1 cellular context compared by ENCODE assay signal in the genomic region with DNA sequence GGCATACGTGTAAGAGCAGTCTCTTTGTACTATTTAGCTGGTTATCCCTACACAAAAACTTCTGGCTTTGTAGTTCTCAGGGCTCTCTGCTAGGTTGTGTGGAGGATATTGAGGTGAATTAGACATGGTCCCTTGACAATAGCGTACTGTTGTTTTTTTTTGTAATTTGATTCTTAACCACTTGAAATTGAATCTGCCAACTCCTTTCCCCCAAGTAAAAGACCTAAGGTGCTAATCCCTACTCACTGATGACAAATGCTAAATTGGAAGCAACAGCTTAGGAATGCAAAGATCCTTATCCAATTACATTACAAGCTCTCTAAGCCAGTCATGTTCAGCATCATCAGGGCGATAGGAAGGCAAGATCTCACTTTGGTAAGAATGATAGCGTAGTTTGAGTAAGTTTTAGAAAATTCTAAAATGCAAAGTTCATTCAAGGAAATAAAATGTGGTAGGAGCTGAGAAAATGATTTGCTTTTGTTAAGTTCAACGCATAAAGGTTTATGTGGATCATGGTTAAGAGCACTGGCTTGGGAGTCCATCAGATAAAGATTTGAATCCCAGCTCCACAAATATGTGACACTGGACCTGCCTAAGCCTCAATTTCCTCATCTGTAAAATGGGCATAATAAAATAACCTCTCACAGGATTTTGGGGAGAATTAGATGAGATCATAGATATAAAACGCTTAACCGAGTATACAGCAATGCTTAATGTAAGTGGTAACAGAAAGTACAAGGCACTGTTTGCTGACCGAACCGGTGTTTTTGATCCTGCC.
TF ChIP-seq lines count a peak whose summit lies in the region.

No MANE protein-coding gene starts in this region.

TF ChIP-seq in GM23338, 12 proteins besides CTCF, POLR2A, EP300 and RAD21 (continued from another document):
- TF ChIP-seq, protein P1, sequence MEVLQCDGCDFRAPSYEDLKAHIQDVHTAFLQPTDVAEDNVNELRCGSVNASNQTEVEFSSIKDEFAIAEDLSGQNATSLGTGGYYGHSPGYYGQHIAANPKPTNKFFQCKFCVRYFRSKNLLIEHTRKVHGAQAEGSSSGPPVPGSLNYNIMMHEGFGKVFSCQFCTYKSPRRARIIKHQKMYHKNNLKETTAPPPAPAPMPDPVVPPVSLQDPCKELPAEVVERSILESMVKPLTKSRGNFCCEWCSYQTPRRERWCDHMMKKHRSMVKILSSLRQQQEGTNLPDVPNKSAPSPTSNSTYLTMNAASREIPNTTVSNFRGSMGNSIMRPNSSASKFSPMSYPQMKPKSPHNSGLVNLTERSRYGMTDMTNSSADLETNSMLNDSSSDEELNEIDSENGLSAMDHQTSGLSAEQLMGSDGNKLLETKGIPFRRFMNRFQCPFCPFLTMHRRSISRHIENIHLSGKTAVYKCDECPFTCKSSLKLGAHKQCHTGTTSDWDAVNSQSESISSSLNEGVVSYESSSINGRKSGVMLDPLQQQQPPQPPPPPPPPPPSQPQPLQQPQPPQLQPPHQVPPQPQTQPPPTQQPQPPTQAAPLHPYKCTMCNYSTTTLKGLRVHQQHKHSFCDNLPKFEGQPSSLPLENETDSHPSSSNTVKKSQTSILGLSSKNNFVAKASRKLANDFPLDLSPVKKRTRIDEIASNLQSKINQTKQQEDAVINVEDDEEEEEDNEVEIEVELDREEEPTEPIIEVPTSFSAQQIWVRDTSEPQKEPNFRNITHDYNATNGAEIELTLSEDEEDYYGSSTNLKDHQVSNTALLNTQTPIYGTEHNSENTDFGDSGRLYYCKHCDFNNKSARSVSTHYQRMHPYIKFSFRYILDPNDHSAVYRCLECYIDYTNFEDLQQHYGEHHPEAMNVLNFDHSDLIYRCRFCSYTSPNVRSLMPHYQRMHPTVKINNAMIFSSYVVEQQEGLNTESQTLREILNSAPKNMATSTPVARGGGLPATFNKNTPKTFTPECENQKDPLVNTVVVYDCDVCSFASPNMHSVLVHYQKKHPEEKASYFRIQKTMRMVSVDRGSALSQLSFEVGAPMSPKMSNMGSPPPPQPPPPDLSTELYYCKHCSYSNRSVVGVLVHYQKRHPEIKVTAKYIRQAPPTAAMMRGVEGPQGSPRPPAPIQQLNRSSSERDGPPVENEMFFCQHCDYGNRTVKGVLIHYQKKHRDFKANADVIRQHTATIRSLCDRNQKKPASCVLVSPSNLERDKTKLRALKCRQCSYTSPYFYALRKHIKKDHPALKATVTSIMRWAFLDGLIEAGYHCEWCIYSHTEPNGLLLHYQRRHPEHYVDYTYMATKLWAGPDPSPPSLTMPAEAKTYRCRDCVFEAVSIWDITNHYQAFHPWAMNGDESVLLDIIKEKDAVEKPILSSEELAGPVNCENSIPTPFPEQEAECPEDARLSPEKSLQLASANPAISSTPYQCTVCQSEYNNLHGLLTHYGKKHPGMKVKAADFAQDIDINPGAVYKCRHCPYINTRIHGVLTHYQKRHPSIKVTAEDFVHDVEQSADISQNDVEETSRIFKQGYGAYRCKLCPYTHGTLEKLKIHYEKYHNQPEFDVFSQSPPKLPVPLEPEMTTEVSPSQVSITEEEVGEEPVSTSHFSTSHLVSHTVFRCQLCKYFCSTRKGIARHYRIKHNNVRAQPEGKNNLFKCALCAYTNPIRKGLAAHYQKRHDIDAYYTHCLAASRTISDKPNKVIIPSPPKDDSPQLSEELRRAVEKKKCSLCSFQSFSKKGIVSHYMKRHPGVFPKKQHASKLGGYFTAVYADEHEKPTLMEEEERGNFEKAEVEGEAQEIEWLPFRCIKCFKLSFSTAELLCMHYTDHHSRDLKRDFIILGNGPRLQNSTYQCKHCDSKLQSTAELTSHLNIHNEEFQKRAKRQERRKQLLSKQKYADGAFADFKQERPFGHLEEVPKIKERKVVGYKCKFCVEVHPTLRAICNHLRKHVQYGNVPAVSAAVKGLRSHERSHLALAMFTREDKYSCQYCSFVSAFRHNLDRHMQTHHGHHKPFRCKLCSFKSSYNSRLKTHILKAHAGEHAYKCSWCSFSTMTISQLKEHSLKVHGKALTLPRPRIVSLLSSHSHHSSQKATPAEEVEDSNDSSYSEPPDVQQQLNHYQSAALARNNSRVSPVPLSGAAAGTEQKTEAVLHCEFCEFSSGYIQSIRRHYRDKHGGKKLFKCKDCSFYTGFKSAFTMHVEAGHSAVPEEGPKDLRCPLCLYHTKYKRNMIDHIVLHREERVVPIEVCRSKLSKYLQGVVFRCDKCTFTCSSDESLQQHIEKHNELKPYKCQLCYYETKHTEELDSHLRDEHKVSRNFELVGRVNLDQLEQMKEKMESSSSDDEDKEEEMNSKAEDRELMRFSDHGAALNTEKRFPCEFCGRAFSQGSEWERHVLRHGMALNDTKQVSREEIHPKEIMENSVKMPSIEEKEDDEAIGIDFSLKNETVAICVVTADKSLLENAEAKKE (CRISPR knock-in tag; IDR thresholded peaks at IDR 0.05) = no peak
- TF ChIP-seq NANOG (IDR thresholded peaks at IDR 0.05; ENCODE audit: borderline replicate concordance) (no peak), REST (IDR thresholded peaks at IDR 0.05; ENCODE audit: unreplicated experiment) (no peak), POLR2AphosphoS5 (IDR thresholded peaks at IDR 0.05; ENCODE audit: low read depth) (no peak), STAT1 (IDR thresholded peaks at IDR 0.05; ENCODE audit: unreplicated experiment) (no peak), ZNF331 (CRISPR knock-in tag; IDR thresholded peaks at IDR 0.05; ENCODE audit: low read depth) (no peak), EZH2phosphoT487 (IDR thresholded peaks at IDR 0.05; ENCODE audit: unreplicated experiment) (no peak), EZH2 (IDR thresholded peaks at IDR 0.05; ENCODE audit: low read depth, unreplicated experiment) (no peak), ETS1 (IDR thresholded peaks at IDR 0.05) (no peak), CREB1 (CRISPR knock-in tag; IDR thresholded peaks at IDR 0.05; ENCODE audit: low read depth) (no peak), JUNB (IDR thresholded peaks at IDR 0.05; ENCODE audit: unreplicated experiment) (no peak)
